In the genomic region with DNA sequence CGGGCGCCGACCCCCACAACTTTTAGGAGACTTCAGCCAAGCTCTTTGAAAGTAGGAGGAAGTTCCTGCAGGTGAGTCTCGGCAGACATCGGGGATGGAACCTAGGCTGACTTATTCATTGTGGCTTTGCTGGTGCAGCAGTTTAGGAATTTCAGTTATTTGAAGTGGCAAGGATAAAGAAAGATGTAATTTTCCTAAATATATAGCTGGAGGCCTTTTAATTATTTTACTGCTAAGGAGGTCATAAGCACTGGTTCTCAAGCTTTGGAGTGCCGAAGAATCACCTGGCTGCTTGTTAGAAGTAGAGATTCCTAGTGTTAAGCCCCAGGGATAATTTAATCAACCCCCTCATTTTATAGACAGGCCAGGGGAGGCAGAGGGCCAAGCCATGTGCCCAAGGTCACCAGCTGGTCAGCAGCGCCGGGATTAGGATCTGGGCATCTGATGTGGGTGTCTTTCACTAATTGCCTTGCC, we compare ENCODE assay signal across 20 cellular contexts. TPM values are rescaled to one million over a fixed set of nuclear protein-coding genes. Genes with fewer than 3 reads are reported as not detected.
"Had no signal": no experiment of that assay in that cellular context is flagged by ENCODE, and none has a peak within 500 bp of the region (broad histone marks: within the 10 kb centered on the region; RNA-seq: fewer than 3 reads in every experiment).

No MANE protein-coding gene starts in this region.

- H3K27ac Mint-ChIP-seq: activated naive CD4-positive, alpha-beta T cell treated with anti-CD3 and anti-CD28 coated beads for 36 hours; natural killer cell treated with Interleukin-12 subunit alpha and Interleukin-12 subunit beta and Interleukin-15 and Interleukin-18, amount 100 ng/mL, for 72 hours had no signal

- H3K4me1 ChIP-seq: breast epithelium, gastrocnemius medialis, tibial artery had no signal

- H3K4me3 Mint-ChIP-seq: activated naive CD4-positive, alpha-beta T cell treated with anti-CD3 and anti-CD28 coated beads for 36 hours; activated T-cell treated with anti-CD3 and anti-CD28 coated beads, Interleukin-2, amount 50 U/mL, for 4 hours; natural killer cell treated with Interleukin-12 subunit alpha and Interleukin-12 subunit beta and Interleukin-15 and Interleukin-18, amount 100 ng/mL, for 72 hours had no signal

- H3K36me3 ChIP-seq: breast epithelium, gastrocnemius medialis had no signal

- ATAC-seq: activated CD4-positive, CD25-positive, alpha-beta regulatory T cell treated with anti-CD3 and anti-CD28 coated beads, Interleukin-2, amount 50 U/mL, for 24 hours; activated T-cell treated with anti-CD3 and anti-CD28 coated beads, Interleukin-2, amount 50 U/mL, for 4 hours; gastrocnemius medialis; natural killer cell treated with Interleukin-12 subunit alpha and Interleukin-12 subunit beta and Interleukin-15 and Interleukin-18, amount 100 ng/mL, for 72 hours; stimulated activated naive CD8-positive, alpha-beta T cell treated with anti-CD3 and anti-CD28 coated beads, Interleukin-15, Interleukin-2, amounts not matched to agents 100 U/mL and 50 U/mL, for 24 hours had no signal

- DNase-seq: activated CD4-positive, alpha-beta T cell treated with anti-CD3 and anti-CD28 coated beads, Interleukin-2, amount 50 U/mL, for 1 hour; activated CD8-positive, alpha-beta memory T cell treated with anti-CD3 and anti-CD28 coated beads, Interleukin-2, amount 50 U/mL, for 4 hours; activated naive CD4-positive, alpha-beta T cell treated with anti-CD3 and anti-CD28 coated beads for 36 hours; activated T-cell treated with anti-CD3 and anti-CD28 coated beads, Interleukin-2, amount 50 U/mL, for 4 hours; aorta; erythroblast; gastrocnemius medialis; heart right ventricle; kidney glomerular epithelial cell; mesendoderm; retina; stimulated activated CD4-positive, alpha-beta T cell treated with anti-CD3 and anti-CD28 coated beads, Interleukin-12 subunit alpha, Interleukin-12 subunit beta, amount 100 ng/mL, for 4 hours; stimulated activated CD4-positive, alpha-beta T cell treated with anti-CD3 and anti-CD28 coated beads, Interleukin-1b, Interleukin-23, amount 100 ng/mL, for 48 hours; stimulated activated naive CD8-positive, alpha-beta T cell treated with anti-CD3 and anti-CD28 coated beads, Interleukin-15, Interleukin-2, amounts not matched to agents 100 U/mL and 50 U/mL, for 24 hours; tibial artery had no signal

- H3K9me3 Mint-ChIP-seq: activated naive CD4-positive, alpha-beta T cell treated with anti-CD3 and anti-CD28 coated beads for 36 hours; activated T-cell treated with anti-CD3 and anti-CD28 coated beads, Interleukin-2, amount 50 U/mL, for 4 hours; natural killer cell treated with Interleukin-12 subunit alpha and Interleukin-12 subunit beta and Interleukin-15 and Interleukin-18, amount 100 ng/mL, for 72 hours had no signal

- H3K4me3 ChIP-seq: breast epithelium, coronary artery, gastrocnemius medialis, heart right ventricle, tibial artery had no signal

- H3K27me3 ChIP-seq: breast epithelium, gastrocnemius medialis, tibial artery had no signal

- H3K36me3 Mint-ChIP-seq: natural killer cell treated with Interleukin-12 subunit alpha and Interleukin-12 subunit beta and Interleukin-15 and Interleukin-18, amount 100 ng/mL, for 72 hours had no signal

- H3K9me3 ChIP-seq: breast epithelium, gastrocnemius medialis, tibial artery had no signal

RNA-seq across cellular contexts. Expression of gene BCAR1, which starts 28.9 kb away (rescaled TPM):
- total RNA-seq: natural killer cell treated with Interleukin-12 subunit alpha and Interleukin-12 subunit beta and Interleukin-15 and Interleukin-18, amount 100 ng/mL, for 72 hours; T-helper 1 cell treated with Interleukin-12 subunit alpha and Interleukin-12 subunit beta and Interleukin-4 antibody, amounts not matched to agents 30 ng/mL and 1 ng/mL, for 36 hours had no signal
